In genomic region chr12:56059964-56060363, GRCh38 we compare ENCODE assay signal across 8 cellular contexts. TPM values are rescaled to one million over a fixed set of nuclear protein-coding genes. Genes with fewer than 3 reads are reported as not detected.
DNase-seq lines count a peak whose midpoint lies in the region; ATAC-seq, FAIRE-seq and TF ChIP-seq lines count a peak whose summit lies in the region.
"Not testable (repeated sequence)": the region's sequence is repeated elsewhere in the genome, so short reads cannot be mapped to it uniquely, and the experiment has no call there.
"Had no signal": no experiment of that assay in that cellular context is flagged by ENCODE, and none has a peak within 500 bp of the region (broad histone marks: within the 10 kb centered on the region; RNA-seq: fewer than 3 reads in every experiment).

No MANE protein-coding gene starts in this region.

- H3K36me3 Mint-ChIP-seq in astrocyte (ENCODE audit: low read depth, unreplicated experiment), result not testable (repeated sequence)

- not testable (repeated sequence) for H3K27ac ChIP-seq in PC-3 (ENCODE audit: low read length); astrocyte (ENCODE audit: low read depth, low read length)
- H3K27ac ChIP-seq in osteoblast (ENCODE audit: low read depth, low read length), result peak overlapping the region; percentile 23

- H3K4me3 ChIP-seq in PC-3 (ENCODE audit: low read length); astrocyte (ENCODE audit: insufficient read depth, low read depth, low read length); choroid plexus epithelial cell (ENCODE audit: low read depth, low read length); fibroblast of villous mesenchyme (ENCODE audit: low read depth, low read length); osteoblast (ENCODE audit: insufficient read depth, low read length): not testable (repeated sequence)

- H3K27ac Mint-ChIP-seq in astrocyte (ENCODE audit: unreplicated experiment), result not testable (repeated sequence)

- CTCF ChIA-PET in PC-3 (lab: Charles Lee), result not testable (repeated sequence)

- not testable (repeated sequence) for H3K4me3 Mint-ChIP-seq in astrocyte (ENCODE audit: unreplicated experiment)

- H3K27me3 ChIP-seq in PC-3 (ENCODE audit: low read length); astrocyte (ENCODE audit: insufficient read depth, low read length); osteoblast (ENCODE audit: insufficient read depth, low read length): not testable (repeated sequence)

- not testable (repeated sequence) for H3K4me1 ChIP-seq in PC-3 (ENCODE audit: insufficient read depth, low read length); astrocyte (ENCODE audit: insufficient read depth, low read length); osteoblast (ENCODE audit: insufficient read depth, low read length)

- not testable (repeated sequence) for ATAC-seq in PC-3

- H3K9me2 ChIP-seq in PC-3 (replicated peaks; ENCODE audit: low read length), result not testable (repeated sequence)

- BruUV-seq in PC-3 (replicated peaks; lab: Mats Ljungman, UMichigan), result not testable (repeated sequence)

- H3K79me2 ChIP-seq in PC-3 (ENCODE audit: low read length); astrocyte (ENCODE audit: insufficient read depth, low read length); osteoblast (ENCODE audit: insufficient read depth, low read length): not testable (repeated sequence)

- intact Hi-C loops in PC-3 (cut with micrococcal nuclease), result not testable (repeated sequence)

- TF ChIP-seq CTCF in PC-3 (conservative IDR thresholded peaks at IDR 0.05; ENCODE audit: low read depth, low read length); astrocyte (IDR thresholded peaks at IDR 0.05; ENCODE audit: insufficient read depth, low read depth, low read length); choroid plexus epithelial cell (conservative IDR thresholded peaks at IDR 0.05; ENCODE audit: low read depth, low read length); fibroblast of villous mesenchyme (IDR thresholded peaks at IDR 0.05; ENCODE audit: insufficient read depth, low read depth, low read length); osteoblast (IDR thresholded peaks at IDR 0.05; ENCODE audit: extremely low read depth, low read depth, low read length): not testable (repeated sequence)

- H3K27me3 Mint-ChIP-seq in astrocyte (ENCODE audit: low read depth, unreplicated experiment), result not testable (repeated sequence)

- not testable (repeated sequence) for H3F3A ChIP-seq in PC-3 (ENCODE audit: low read length, unreplicated experiment)

- not testable (repeated sequence) for H3K9me3 Mint-ChIP-seq in astrocyte (ENCODE audit: unreplicated experiment)

- H3K4me1 Mint-ChIP-seq in astrocyte (ENCODE audit: low read depth, unreplicated experiment), result not testable (repeated sequence)

- POLR2A ChIA-PET in PC-3 (lab: Charles Lee; ENCODE audit: unreplicated experiment), result not testable (repeated sequence)

- not testable (repeated sequence) for H3K9ac ChIP-seq in PC-3 (ENCODE audit: low read length); astrocyte (ENCODE audit: low read length)

- not testable (repeated sequence) for H3K4me2 ChIP-seq in PC-3 (ENCODE audit: low read length); astrocyte (ENCODE audit: low read length); osteoblast (ENCODE audit: insufficient read depth, low read length)

- H3K9me3 ChIP-seq in PC-3 (ENCODE audit: low read length); astrocyte (ENCODE audit: insufficient read depth, low read depth, low read length); osteoblast (ENCODE audit: low read depth, low read length): not testable (repeated sequence)

- not testable (repeated sequence) for H2AFZ ChIP-seq in PC-3 (ENCODE audit: low read length); astrocyte (ENCODE audit: low read depth, low read length); osteoblast (ENCODE audit: low read length)

- not testable (repeated sequence) for H3K36me3 ChIP-seq in PC-3 (ENCODE audit: low read depth, low read length); astrocyte (ENCODE audit: insufficient read depth, low read length); osteoblast (ENCODE audit: insufficient read depth, low read length)

- not testable (repeated sequence) for H4K20me1 ChIP-seq in PC-3 (ENCODE audit: low read length); astrocyte (ENCODE audit: insufficient read depth, low read length); osteoblast (ENCODE audit: insufficient read depth, low read length)

- FAIRE-seq in astrocyte (lab: Jason Lieb, UNC), result not testable (repeated sequence)

- DNase-seq in ELR (ENCODE audit: low read depth) (peak; percentile 89), HS-5 (ENCODE audit: low read depth) (peak; percentile 56), PC-3 (peak; percentile 53), astrocyte (ENCODE audit: low read depth) (peak; percentile 64), choroid plexus epithelial cell (ENCODE audit: low read depth) (peak; percentile 37), fibroblast of villous mesenchyme (ENCODE audit: low read depth) (peak; percentile 14), osteoblast (ENCODE audit: insufficient read length, low spot score, missing footprints) (peak; percentile 82)

RNA-seq across cellular contexts. Expression of gene RPS26, which starts 18.2 kb away (rescaled TPM):
- total RNA-seq in PC-3 (2014; rRNA removed) (183 and 320 TPM in 2 replicates), astrocyte (39.4 and 45.9 TPM in 2 replicates), fibroblast of villous mesenchyme (197 and 313 TPM in 2 replicates), osteoblast (162 and 459 TPM in 2 replicates)

RNA-seq across cellular contexts. Expression of gene ERBB3, which starts 20.0 kb away (rescaled TPM):
- total RNA-seq in PC-3 (2014; rRNA removed), result 28.0 and 40.6 TPM in 2 replicates
- total RNA-seq in astrocyte, result 2.6 and 3.8 TPM in 2 replicates
- 0.32 and 1.7 TPM in 2 replicates for total RNA-seq in fibroblast of villous mesenchyme
- 1.1 and 2.4 TPM in 2 replicates for total RNA-seq in osteoblast
- total RNA-seq: OCI-LY7 had no signal

RNA-seq across cellular contexts. Expression of gene IKZF4, which starts 39.1 kb away (rescaled TPM):
- 1.0 and 2.8 TPM in 2 replicates for total RNA-seq in PC-3 (2014; rRNA removed)
- total RNA-seq in astrocyte, result 5.6 and 6.9 TPM in 2 replicates
- total RNA-seq in fibroblast of villous mesenchyme, result 1.3 and 3.5 TPM in 2 replicates
- 1.2 and 2.5 TPM in 2 replicates for total RNA-seq in osteoblast

RNA-seq across cellular contexts. Expression of gene PA2G4, which starts 44.4 kb away (rescaled TPM):
- total RNA-seq in PC-3 (2014; rRNA removed) (391 and 406 TPM in 2 replicates), astrocyte (124 and 130 TPM in 2 replicates), fibroblast of villous mesenchyme (119 and 158 TPM in 2 replicates), osteoblast (99.0 and 115 TPM in 2 replicates)

RNA-seq across cellular contexts. Expression of gene RPL41, which starts 56.5 kb away (rescaled TPM):
- 3,106 and 3,551 TPM in 2 replicates for total RNA-seq in PC-3 (2014; rRNA removed)
- total RNA-seq in astrocyte, result 3,078 and 3,088 TPM in 2 replicates
- total RNA-seq in fibroblast of villous mesenchyme, result 1,700 and 3,242 TPM in 2 replicates
- total RNA-seq in osteoblast, result 1,930 and 2,844 TPM in 2 replicates

Comparison
In these comparisons a context has a peak if more than half of its experiments do, and no peak if none do; other contexts are left out.
1. DNase-seq: peak in every context shown above with its lines; median percentile 89 in ELR; 82 in osteoblast; 64 in astrocyte; 56 in HS-5; 53 in PC-3; 37 in choroid plexus epithelial cell; 14 in fibroblast of villous mesenchyme.